1 cellular context compared by ENCODE assay signal in the genomic region with DNA sequence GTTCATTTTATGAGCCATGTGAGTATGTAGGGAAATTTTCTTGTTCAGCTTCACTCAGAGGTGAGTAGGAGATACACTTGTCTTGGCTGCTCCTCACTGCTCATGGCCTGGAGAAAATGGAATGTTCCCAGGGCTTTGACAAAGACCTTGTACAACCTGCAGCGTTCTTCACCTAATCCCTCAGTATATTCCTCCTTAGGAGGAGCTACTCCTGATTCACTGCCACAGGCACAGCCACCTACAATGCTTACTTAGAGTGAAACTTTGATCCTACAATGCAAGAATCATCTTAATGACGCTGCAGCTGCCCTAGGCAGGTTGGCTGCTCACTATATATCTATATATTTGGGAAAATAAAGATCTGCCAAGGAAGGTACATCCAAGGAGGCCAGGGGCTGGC.
TF ChIP-seq lines count a peak whose summit lies in the region.

No MANE protein-coding gene starts in this region.

TF ChIP-seq in H1, 55 proteins besides CTCF, POLR2A, EP300 and RAD21 (continued from another document):
- TF ChIP-seq, protein P1, sequence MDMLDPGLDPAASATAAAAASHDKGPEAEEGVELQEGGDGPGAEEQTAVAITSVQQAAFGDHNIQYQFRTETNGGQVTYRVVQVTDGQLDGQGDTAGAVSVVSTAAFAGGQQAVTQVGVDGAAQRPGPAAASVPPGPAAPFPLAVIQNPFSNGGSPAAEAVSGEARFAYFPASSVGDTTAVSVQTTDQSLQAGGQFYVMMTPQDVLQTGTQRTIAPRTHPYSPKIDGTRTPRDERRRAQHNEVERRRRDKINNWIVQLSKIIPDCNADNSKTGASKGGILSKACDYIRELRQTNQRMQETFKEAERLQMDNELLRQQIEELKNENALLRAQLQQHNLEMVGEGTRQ (IDR thresholded peaks at IDR 0.05; ENCODE audit: low read length), result no peak
- TF ChIP-seq KDM5A (IDR thresholded peaks at IDR 0.05; ENCODE audit: low read length) (no peak), CREB1 (IDR thresholded peaks at IDR 0.05) (no peak), CBX8 (IDR thresholded peaks at IDR 0.05; ENCODE audit: borderline replicate concordance, low read depth, low read length) (no peak), RNF2 (IDR thresholded peaks at IDR 0.05; ENCODE audit: borderline replicate concordance, low read depth, low read length, missing control alignments, poor library complexity, severe bottlenecking) (no peak), HDAC6 (IDR thresholded peaks at IDR 0.05; ENCODE audit: low read depth, low read length) (no peak), SP4 (IDR thresholded peaks at IDR 0.05; ENCODE audit: low read length) (no peak), BACH1 (IDR thresholded peaks at IDR 0.05; ENCODE audit: low read length) (no peak), SRF (IDR thresholded peaks at IDR 0.05; ENCODE audit: low read depth, low read length) (no peak), CBX5 (IDR thresholded peaks at IDR 0.05; ENCODE audit: low read depth, low read length) (no peak)
